16 cellular contexts compared by ENCODE assay signal in the genomic region with DNA sequence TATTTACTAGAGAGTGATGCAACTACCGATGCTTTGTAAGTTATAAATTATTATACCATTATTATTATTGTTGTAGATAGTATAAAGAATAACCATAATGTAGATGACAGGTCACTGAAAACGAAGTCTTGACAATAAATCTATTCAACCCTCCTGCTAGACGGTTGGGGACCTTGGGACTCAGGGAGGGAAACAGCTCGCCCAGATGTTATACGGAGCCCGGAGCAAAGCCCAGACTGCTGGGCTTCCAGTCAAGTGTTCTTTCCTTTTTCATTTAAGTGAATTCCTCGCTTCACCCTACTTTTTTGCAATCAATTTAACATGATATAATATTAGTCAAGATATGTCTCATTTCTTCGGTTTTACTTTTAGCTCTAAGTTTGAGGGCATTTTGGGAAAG.
"Had no signal": no experiment of that assay in that cellular context is flagged by ENCODE, and none has a peak within 500 bp of the region (broad histone marks: within the 10 kb centered on the region; RNA-seq: fewer than 3 reads in every experiment).

No MANE protein-coding gene starts in this region.

- H3K4me1 Mint-ChIP-seq: natural killer cell; stimulated activated naive B cell treated with anti-CD40 and anti-IgM and Interleukin-4, amounts not matched to agents 10 μg/mL and 1 μg/mL and 100 μg/mL, for 72 hours; stimulated activated naive CD8-positive, alpha-beta T cell treated with anti-CD3 and anti-CD28 coated beads, Interleukin-15, amount 100 ng/mL, for 72 hours had no signal

- H3K4me3 Mint-ChIP-seq: dendritic cell treated with granulocyte-macrophage colony-stimulating factor and Interleukin-4, amounts not matched to agents 40 ng/mL and 50 ng/mL, for 4 days; effector memory CD8-positive, alpha-beta T cell; natural killer cell; neural crest cell; stimulated activated naive B cell treated with anti-CD40 and anti-IgM and Interleukin-4, amounts not matched to agents 10 μg/mL and 1 μg/mL and 100 μg/mL, for 72 hours; stimulated activated naive CD8-positive, alpha-beta T cell treated with anti-CD3 and anti-CD28 coated beads, Interleukin-15, amount 100 ng/mL, for 72 hours had no signal

- H3K27ac Mint-ChIP-seq: dendritic cell treated with granulocyte-macrophage colony-stimulating factor and Interleukin-4, amounts not matched to agents 40 ng/mL and 50 ng/mL, for 4 days; effector memory CD8-positive, alpha-beta T cell; natural killer cell; stimulated activated naive B cell treated with anti-CD40 and anti-IgM and Interleukin-4, amounts not matched to agents 10 μg/mL and 1 μg/mL and 100 μg/mL, for 72 hours; stimulated activated naive CD8-positive, alpha-beta T cell treated with anti-CD3 and anti-CD28 coated beads, Interleukin-15, amount 100 ng/mL, for 72 hours had no signal

- H3K9me3 ChIP-seq: esophagus squamous epithelium, ovary, right lobe of liver had no signal

- H3K36me3 Mint-ChIP-seq: natural killer cell; stimulated activated naive B cell treated with anti-CD40 and anti-IgM and Interleukin-4, amounts not matched to agents 10 μg/mL and 1 μg/mL and 100 μg/mL, for 72 hours had no signal

- ATAC-seq: effector memory CD8-positive, alpha-beta T cell; gastroesophageal sphincter; left colon; natural killer cell; right lobe of liver; stimulated activated naive B cell treated with anti-CD40 and anti-IgM and Interleukin-4, amounts not matched to agents 10 μg/mL and 1 μg/mL and 100 μg/mL, for 72 hours; stimulated activated naive CD8-positive, alpha-beta T cell treated with anti-CD3 and anti-CD28 coated beads, Interleukin-15, amount 100 ng/mL, for 72 hours had no signal

- H3K27me3 Mint-ChIP-seq: dendritic cell treated with granulocyte-macrophage colony-stimulating factor and Interleukin-4, amounts not matched to agents 40 ng/mL and 50 ng/mL, for 4 days; effector memory CD8-positive, alpha-beta T cell; stimulated activated naive B cell treated with anti-CD40 and anti-IgM and Interleukin-4, amounts not matched to agents 10 μg/mL and 1 μg/mL and 100 μg/mL, for 72 hours; stimulated activated naive CD8-positive, alpha-beta T cell treated with anti-CD3 and anti-CD28 coated beads, Interleukin-15, amount 100 ng/mL, for 72 hours had no signal

- DNase-seq: effector memory CD8-positive, alpha-beta T cell; esophagus squamous epithelium; foreskin fibroblast; glutamatergic neuron; left colon; natural killer cell; ovary; right lobe of liver; stimulated activated CD4-positive, alpha-beta T cell treated with anti-CD3 and anti-CD28 coated beads, Interleukin-2, amount 100 ng/mL, for 24 hours; stimulated activated CD4-positive, alpha-beta T cell treated with anti-CD3 and anti-CD28 coated beads, Interleukin-4, amount 100 ng/mL, for 4 hours; stimulated activated naive B cell treated with anti-CD40 and anti-IgM and Interleukin-4, amounts not matched to agents 10 μg/mL and 1 μg/mL and 100 μg/mL, for 72 hours; stimulated activated naive CD8-positive, alpha-beta T cell treated with anti-CD3 and anti-CD28 coated beads, Interleukin-15, amount 100 ng/mL, for 72 hours had no signal

- H3K9me3 Mint-ChIP-seq: effector memory CD8-positive, alpha-beta T cell; neural crest cell had no signal

- H3K27ac ChIP-seq: esophagus squamous epithelium, gastroesophageal sphincter, hepatocyte, ovary, right lobe of liver had no signal

- H3K4me1 ChIP-seq: gastroesophageal sphincter, right lobe of liver had no signal

- H3K4me3 ChIP-seq: esophagus squamous epithelium, gastroesophageal sphincter, hepatocyte, ovary, right lobe of liver had no signal

- H3K27me3 ChIP-seq: esophagus squamous epithelium, gastroesophageal sphincter, hepatocyte, ovary, right lobe of liver had no signal

- H3K36me3 ChIP-seq: esophagus squamous epithelium, gastroesophageal sphincter, ovary, right lobe of liver had no signal
